1 cellular context compared by ENCODE assay signal in genomic region chr12:124827588-124828184, GRCh38.
TF ChIP-seq lines count a peak whose summit lies in the region.

No MANE protein-coding gene starts in this region.

TF ChIP-seq in GM12878, 131 proteins besides CTCF, POLR2A, EP300 and RAD21 (continued from another document):
- no peak for TF ChIP-seq ZBTB11 (CRISPR knock-in tag; IDR thresholded peaks at IDR 0.05)
- TF ChIP-seq RUNX3 (IDR thresholded peaks at IDR 0.05; ENCODE audit: low read length) = no peak; the same call in 1 of the 2 replicates
- TF ChIP-seq CBFB (IDR thresholded peaks at IDR 0.05; ENCODE audit: low read depth) = no peak
- TF ChIP-seq RFX5 (IDR thresholded peaks at IDR 0.05; ENCODE audit: low read depth, low read length) = no peak
